Comparison of ENCODE assay signal across 1 cellular context in the genomic region with DNA sequence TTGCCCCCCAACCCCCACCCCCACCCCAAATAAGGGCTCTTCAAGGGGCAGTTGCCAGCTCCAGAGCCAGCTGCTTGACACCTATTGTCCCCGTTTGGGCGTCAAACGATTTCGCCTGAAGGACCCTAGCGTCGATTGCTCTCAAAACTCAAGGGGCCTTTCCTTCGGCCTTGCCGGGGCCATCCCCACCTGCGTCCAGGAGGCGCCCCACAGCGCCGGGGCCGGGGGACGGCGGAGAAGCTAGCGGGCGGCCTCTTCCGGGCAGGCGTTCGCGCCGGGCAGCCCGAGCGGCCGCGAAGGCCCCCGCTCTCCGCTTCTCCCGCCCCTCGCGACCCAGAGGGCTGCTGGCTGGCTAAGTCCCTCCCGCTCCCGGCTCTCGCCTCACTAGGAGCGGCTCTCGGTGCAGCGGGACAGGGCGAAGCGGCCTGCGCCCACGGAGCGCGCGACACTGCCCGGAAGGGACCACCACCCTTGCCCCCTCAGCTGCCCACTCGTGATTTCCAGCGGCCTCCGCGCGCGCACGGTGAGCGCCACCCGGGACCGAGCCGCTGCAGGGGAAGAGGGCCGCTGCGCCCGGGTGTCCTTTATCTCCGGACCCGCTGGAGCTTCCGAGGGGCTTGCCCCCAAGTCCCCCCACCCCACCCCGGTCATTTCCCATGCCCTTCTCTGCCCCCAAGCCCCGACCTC.
A peak's percentile ranks its signal among the peaks of the same experiment; 100 is the strongest.
TF ChIP-seq lines count a peak whose summit lies in the region.

A gene with protein sequence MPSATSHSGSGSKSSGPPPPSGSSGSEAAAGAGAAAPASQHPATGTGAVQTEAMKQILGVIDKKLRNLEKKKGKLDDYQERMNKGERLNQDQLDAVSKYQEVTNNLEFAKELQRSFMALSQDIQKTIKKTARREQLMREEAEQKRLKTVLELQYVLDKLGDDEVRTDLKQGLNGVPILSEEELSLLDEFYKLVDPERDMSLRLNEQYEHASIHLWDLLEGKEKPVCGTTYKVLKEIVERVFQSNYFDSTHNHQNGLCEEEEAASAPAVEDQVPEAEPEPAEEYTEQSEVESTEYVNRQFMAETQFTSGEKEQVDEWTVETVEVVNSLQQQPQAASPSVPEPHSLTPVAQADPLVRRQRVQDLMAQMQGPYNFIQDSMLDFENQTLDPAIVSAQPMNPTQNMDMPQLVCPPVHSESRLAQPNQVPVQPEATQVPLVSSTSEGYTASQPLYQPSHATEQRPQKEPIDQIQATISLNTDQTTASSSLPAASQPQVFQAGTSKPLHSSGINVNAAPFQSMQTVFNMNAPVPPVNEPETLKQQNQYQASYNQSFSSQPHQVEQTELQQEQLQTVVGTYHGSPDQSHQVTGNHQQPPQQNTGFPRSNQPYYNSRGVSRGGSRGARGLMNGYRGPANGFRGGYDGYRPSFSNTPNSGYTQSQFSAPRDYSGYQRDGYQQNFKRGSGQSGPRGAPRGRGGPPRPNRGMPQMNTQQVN (plus strand): TSS at position 383 of the 687 bp plus-strand sequence. CDS start 690 bp downstream, outside the sequence.

TF ChIP-seq in HepG2, 621 proteins besides CTCF, POLR2A, EP300 and RAD21 (continued from another document and continues in another):
- TF ChIP-seq, protein P1, sequence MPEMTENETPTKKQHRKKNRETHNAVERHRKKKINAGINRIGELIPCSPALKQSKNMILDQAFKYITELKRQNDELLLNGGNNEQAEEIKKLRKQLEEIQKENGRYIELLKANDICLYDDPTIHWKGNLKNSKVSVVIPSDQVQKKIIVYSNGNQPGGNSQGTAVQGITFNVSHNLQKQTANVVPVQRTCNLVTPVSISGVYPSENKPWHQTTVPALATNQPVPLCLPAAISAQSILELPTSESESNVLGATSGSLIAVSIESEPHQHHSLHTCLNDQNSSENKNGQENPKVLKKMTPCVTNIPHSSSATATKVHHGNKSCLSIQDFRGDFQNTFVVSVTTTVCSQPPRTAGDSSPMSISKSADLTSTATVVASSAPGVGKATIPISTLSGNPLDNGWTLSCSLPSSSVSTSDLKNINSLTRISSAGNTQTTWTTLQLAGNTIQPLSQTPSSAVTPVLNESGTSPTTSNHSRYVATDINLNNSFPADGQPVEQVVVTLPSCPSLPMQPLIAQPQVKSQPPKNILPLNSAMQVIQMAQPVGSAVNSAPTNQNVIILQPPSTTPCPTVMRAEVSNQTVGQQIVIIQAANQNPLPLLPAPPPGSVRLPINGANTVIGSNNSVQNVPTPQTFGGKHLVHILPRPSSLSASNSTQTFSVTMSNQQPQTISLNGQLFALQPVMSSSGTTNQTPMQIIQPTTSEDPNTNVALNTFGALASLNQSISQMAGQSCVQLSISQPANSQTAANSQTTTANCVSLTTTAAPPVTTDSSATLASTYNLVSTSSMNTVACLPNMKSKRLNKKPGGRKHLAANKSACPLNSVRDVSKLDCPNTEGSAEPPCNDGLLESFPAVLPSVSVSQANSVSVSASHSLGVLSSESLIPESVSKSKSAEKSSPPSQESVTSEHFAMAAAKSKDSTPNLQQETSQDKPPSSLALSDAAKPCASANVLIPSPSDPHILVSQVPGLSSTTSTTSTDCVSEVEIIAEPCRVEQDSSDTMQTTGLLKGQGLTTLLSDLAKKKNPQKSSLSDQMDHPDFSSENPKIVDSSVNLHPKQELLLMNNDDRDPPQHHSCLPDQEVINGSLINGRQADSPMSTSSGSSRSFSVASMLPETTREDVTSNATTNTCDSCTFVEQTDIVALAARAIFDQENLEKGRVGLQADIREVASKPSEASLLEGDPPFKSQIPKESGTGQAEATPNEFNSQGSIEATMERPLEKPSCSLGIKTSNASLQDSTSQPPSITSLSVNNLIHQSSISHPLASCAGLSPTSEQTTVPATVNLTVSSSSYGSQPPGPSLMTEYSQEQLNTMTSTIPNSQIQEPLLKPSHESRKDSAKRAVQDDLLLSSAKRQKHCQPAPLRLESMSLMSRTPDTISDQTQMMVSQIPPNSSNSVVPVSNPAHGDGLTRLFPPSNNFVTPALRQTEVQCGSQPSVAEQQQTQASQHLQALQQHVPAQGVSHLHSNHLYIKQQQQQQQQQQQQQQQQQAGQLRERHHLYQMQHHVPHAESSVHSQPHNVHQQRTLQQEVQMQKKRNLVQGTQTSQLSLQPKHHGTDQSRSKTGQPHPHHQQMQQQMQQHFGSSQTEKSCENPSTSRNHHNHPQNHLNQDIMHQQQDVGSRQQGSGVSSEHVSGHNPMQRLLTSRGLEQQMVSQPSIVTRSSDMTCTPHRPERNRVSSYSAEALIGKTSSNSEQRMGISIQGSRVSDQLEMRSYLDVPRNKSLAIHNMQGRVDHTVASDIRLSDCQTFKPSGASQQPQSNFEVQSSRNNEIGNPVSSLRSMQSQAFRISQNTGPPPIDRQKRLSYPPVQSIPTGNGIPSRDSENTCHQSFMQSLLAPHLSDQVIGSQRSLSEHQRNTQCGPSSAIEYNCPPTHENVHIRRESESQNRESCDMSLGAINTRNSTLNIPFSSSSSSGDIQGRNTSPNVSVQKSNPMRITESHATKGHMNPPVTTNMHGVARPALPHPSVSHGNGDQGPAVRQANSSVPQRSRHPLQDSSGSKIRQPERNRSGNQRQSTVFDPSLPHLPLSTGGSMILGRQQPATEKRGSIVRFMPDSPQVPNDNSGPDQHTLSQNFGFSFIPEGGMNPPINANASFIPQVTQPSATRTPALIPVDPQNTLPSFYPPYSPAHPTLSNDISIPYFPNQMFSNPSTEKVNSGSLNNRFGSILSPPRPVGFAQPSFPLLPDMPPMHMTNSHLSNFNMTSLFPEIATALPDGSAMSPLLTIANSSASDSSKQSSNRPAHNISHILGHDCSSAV (CRISPR knock-in tag; IDR thresholded peaks at IDR 0.05; ENCODE audit: borderline replicate concordance) = no peak
- TF ChIP-seq, protein P2, sequence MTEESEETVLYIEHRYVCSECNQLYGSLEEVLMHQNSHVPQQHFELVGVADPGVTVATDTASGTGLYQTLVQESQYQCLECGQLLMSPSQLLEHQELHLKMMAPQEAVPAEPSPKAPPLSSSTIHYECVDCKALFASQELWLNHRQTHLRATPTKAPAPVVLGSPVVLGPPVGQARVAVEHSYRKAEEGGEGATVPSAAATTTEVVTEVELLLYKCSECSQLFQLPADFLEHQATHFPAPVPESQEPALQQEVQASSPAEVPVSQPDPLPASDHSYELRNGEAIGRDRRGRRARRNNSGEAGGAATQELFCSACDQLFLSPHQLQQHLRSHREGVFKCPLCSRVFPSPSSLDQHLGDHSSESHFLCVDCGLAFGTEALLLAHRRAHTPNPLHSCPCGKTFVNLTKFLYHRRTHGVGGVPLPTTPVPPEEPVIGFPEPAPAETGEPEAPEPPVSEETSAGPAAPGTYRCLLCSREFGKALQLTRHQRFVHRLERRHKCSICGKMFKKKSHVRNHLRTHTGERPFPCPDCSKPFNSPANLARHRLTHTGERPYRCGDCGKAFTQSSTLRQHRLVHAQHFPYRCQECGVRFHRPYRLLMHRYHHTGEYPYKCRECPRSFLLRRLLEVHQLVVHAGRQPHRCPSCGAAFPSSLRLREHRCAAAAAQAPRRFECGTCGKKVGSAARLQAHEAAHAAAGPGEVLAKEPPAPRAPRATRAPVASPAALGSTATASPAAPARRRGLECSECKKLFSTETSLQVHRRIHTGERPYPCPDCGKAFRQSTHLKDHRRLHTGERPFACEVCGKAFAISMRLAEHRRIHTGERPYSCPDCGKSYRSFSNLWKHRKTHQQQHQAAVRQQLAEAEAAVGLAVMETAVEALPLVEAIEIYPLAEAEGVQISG (CRISPR knock-in tag; IDR thresholded peaks at IDR 0.05) = peak; percentile 66
- TF ChIP-seq TRIM24 (CRISPR knock-in tag; IDR thresholded peaks at IDR 0.05) (no peak), ZKSCAN1 (IDR thresholded peaks at IDR 0.05; ENCODE audit: low read length) (no peak), ARNT2 (CRISPR knock-in tag; IDR thresholded peaks at IDR 0.05; ENCODE audit: low read depth) (no peak)
- TF ChIP-seq, protein P3, sequence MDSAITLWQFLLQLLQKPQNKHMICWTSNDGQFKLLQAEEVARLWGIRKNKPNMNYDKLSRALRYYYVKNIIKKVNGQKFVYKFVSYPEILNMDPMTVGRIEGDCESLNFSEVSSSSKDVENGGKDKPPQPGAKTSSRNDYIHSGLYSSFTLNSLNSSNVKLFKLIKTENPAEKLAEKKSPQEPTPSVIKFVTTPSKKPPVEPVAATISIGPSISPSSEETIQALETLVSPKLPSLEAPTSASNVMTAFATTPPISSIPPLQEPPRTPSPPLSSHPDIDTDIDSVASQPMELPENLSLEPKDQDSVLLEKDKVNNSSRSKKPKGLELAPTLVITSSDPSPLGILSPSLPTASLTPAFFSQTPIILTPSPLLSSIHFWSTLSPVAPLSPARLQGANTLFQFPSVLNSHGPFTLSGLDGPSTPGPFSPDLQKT (CRISPR knock-in tag; IDR thresholded peaks at IDR 0.05; ENCODE audit: borderline replicate concordance) = no peak
- TF ChIP-seq, protein P4, sequence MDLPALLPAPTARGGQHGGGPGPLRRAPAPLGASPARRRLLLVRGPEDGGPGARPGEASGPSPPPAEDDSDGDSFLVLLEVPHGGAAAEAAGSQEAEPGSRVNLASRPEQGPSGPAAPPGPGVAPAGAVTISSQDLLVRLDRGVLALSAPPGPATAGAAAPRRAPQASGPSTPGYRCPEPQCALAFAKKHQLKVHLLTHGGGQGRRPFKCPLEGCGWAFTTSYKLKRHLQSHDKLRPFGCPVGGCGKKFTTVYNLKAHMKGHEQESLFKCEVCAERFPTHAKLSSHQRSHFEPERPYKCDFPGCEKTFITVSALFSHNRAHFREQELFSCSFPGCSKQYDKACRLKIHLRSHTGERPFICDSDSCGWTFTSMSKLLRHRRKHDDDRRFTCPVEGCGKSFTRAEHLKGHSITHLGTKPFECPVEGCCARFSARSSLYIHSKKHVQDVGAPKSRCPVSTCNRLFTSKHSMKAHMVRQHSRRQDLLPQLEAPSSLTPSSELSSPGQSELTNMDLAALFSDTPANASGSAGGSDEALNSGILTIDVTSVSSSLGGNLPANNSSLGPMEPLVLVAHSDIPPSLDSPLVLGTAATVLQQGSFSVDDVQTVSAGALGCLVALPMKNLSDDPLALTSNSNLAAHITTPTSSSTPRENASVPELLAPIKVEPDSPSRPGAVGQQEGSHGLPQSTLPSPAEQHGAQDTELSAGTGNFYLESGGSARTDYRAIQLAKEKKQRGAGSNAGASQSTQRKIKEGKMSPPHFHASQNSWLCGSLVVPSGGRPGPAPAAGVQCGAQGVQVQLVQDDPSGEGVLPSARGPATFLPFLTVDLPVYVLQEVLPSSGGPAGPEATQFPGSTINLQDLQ (CRISPR knock-in tag; IDR thresholded peaks at IDR 0.05) = no peak
- TF ChIP-seq, protein P5, sequence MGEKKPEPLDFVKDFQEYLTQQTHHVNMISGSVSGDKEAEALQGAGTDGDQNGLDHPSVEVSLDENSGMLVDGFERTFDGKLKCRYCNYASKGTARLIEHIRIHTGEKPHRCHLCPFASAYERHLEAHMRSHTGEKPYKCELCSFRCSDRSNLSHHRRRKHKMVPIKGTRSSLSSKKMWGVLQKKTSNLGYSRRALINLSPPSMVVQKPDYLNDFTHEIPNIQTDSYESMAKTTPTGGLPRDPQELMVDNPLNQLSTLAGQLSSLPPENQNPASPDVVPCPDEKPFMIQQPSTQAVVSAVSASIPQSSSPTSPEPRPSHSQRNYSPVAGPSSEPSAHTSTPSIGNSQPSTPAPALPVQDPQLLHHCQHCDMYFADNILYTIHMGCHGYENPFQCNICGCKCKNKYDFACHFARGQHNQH (CRISPR knock-in tag; IDR thresholded peaks at IDR 0.05) = peak; percentile 33; the same call in 1 of the 2 replicates
- TF ChIP-seq, protein P6, sequence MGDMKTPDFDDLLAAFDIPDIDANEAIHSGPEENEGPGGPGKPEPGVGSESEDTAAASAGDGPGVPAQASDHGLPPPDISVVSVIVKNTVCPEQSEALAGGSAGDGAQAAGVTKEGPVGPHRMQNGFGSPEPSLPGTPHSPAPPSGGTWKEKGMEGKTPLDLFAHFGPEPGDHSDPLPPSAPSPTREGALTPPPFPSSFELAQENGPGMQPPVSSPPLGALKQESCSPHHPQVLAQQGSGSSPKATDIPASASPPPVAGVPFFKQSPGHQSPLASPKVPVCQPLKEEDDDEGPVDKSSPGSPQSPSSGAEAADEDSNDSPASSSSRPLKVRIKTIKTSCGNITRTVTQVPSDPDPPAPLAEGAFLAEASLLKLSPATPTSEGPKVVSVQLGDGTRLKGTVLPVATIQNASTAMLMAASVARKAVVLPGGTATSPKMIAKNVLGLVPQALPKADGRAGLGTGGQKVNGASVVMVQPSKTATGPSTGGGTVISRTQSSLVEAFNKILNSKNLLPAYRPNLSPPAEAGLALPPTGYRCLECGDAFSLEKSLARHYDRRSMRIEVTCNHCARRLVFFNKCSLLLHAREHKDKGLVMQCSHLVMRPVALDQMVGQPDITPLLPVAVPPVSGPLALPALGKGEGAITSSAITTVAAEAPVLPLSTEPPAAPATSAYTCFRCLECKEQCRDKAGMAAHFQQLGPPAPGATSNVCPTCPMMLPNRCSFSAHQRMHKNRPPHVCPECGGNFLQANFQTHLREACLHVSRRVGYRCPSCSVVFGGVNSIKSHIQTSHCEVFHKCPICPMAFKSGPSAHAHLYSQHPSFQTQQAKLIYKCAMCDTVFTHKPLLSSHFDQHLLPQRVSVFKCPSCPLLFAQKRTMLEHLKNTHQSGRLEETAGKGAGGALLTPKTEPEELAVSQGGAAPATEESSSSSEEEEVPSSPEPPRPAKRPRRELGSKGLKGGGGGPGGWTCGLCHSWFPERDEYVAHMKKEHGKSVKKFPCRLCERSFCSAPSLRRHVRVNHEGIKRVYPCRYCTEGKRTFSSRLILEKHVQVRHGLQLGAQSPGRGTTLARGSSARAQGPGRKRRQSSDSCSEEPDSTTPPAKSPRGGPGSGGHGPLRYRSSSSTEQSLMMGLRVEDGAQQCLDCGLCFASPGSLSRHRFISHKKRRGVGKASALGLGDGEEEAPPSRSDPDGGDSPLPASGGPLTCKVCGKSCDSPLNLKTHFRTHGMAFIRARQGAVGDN (CRISPR knock-in tag; IDR thresholded peaks at IDR 0.05) = peak; percentile 75
- TF ChIP-seq, protein P7, sequence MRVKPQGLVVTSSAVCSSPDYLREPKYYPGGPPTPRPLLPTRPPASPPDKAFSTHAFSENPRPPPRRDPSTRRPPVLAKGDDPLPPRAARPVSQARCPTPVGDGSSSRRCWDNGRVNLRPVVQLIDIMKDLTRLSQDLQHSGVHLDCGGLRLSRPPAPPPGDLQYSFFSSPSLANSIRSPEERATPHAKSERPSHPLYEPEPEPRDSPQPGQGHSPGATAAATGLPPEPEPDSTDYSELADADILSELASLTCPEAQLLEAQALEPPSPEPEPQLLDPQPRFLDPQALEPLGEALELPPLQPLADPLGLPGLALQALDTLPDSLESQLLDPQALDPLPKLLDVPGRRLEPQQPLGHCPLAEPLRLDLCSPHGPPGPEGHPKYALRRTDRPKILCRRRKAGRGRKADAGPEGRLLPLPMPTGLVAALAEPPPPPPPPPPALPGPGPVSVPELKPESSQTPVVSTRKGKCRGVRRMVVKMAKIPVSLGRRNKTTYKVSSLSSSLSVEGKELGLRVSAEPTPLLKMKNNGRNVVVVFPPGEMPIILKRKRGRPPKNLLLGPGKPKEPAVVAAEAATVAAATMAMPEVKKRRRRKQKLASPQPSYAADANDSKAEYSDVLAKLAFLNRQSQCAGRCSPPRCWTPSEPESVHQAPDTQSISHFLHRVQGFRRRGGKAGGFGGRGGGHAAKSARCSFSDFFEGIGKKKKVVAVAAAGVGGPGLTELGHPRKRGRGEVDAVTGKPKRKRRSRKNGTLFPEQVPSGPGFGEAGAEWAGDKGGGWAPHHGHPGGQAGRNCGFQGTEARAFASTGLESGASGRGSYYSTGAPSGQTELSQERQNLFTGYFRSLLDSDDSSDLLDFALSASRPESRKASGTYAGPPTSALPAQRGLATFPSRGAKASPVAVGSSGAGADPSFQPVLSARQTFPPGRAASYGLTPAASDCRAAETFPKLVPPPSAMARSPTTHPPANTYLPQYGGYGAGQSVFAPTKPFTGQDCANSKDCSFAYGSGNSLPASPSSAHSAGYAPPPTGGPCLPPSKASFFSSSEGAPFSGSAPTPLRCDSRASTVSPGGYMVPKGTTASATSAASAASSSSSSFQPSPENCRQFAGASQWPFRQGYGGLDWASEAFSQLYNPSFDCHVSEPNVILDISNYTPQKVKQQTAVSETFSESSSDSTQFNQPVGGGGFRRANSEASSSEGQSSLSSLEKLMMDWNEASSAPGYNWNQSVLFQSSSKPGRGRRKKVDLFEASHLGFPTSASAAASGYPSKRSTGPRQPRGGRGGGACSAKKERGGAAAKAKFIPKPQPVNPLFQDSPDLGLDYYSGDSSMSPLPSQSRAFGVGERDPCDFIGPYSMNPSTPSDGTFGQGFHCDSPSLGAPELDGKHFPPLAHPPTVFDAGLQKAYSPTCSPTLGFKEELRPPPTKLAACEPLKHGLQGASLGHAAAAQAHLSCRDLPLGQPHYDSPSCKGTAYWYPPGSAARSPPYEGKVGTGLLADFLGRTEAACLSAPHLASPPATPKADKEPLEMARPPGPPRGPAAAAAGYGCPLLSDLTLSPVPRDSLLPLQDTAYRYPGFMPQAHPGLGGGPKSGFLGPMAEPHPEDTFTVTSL (CRISPR knock-in tag; IDR thresholded peaks at IDR 0.05; ENCODE audit: borderline replicate concordance) = no peak
